Comparison of ENCODE assay signal across 17 cellular contexts in the genomic region with DNA sequence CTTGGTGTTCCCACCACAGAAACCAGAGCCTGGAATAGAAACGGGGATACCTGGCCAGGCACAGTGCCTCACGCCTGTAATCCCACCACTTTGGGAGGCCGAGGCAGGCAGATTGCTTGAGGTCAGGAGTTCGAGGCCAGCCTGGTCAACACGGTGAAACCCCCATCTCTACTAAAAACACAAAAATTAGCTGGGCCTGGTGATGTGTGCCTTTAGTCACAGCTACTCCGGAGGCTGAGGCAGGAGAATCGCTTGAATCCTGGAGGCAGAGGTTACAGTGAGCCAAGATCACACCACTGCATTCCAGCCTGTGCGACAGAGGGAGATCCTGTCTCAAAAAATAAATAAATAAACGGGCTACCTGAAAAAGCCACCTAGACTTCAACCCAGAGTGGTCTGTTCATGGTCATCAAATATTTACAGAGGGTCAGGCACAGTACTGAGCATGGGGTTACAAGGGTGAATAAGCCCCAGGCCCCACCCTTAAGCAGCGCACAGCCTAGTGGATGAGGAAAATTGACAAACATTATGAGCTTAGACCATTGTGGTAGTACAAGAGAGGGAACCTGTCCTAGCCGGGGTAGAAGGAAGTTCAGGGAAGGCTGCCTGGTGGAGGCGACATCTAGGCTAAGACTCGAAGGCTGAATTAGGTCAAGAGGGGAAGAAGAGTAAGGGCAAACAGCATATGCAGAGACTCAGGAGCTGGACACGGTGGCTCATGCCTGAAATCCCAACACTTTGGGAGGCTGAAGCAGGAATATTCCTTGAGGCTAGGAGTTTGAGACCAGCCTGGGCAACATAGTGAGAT. TPM values are rescaled to one million over a fixed set of nuclear protein-coding genes. Genes with fewer than 3 reads are reported as not detected.
DNase-seq lines count a peak whose midpoint lies in the region; ATAC-seq and TF ChIP-seq lines count a peak whose summit lies in the region.
"Had no signal": no experiment of that assay in that cellular context is flagged by ENCODE, and none has a peak within 500 bp of the region (broad histone marks: within the 10 kb centered on the region; RNA-seq: fewer than 3 reads in every experiment).

No MANE protein-coding gene starts in this region.

- no peak overlapping the region for H3K4me3 ChIP-seq in Caco-2 (ENCODE audit: low read depth, low read length)
- no peak overlapping the region for H3K4me3 ChIP-seq in adrenal gland

- DNase-seq in Caco-2 (peak; percentile 64 to 78), left colon (no peak), nephron progenitor cell (no peak), middle frontal gyrus (ENCODE audit: extremely low spot score, low spot score) (no peak), adrenal gland (no peak), SKM-1 (lab: John Stamatoyannopoulos, UW; ENCODE audit: unreplicated experiment) (no peak)
- DNase-seq in stimulated activated CD4-positive, alpha-beta T cell treated with anti-CD3 and anti-CD28 coated beads, Interleukin-4, amount 100 ng/mL, for 24 hours, result no peak
- DNase-seq: COR-L47, H9, KG1, NCI-H1436, NCI-H2029, NCI-H2171, NCI-H446 treated with DMSO at 0.1 percent for 48 hours had no signal

- H3K4me1 ChIP-seq in Caco-2 (peaks cover 38% of the 10 kb centered on the region), adrenal gland (replicated peaks in 1 of 2) (peaks cover 14 to 27% of the 10 kb centered on the region in 2 donors)

- no peaks in the 10 kb centered on the region for H3K27me3 Mint-ChIP-seq in Caco-2 (ENCODE audit: insufficient read depth, unreplicated experiment)
- H3K27me3 Mint-ChIP-seq in nephron progenitor cell (ENCODE audit: low read depth, poor library complexity), result no peaks in the 10 kb centered on the region

- intact Hi-C loops in Caco-2 (cut with micrococcal nuclease; ENCODE audit: unreplicated experiment), result no loop called here
- intact Hi-C loops in left colon (cut with DNase I, micrococcal nuclease), result no loop called here
- intact Hi-C loops in adrenal gland (cut with DNase I), result no loop called here

- H3K36me3 Mint-ChIP-seq in Caco-2 (ENCODE audit: insufficient read depth, unreplicated experiment) (peaks cover 5% of the 10 kb centered on the region), nephron progenitor cell (ENCODE audit: low read depth) (peaks cover 3% of the 10 kb centered on the region)

- H3K9me3 Mint-ChIP-seq in Caco-2 (ENCODE audit: unreplicated experiment) (no peaks in the 10 kb centered on the region), nephron progenitor cell (no peaks in the 10 kb centered on the region)
- H3K9me3 Mint-ChIP-seq: H9 had no signal

- H3K4me3 Mint-ChIP-seq in Caco-2 (ENCODE audit: unreplicated experiment), result no peak overlapping the region
- H3K4me3 Mint-ChIP-seq in nephron progenitor cell, result no peak overlapping the region
- H3K4me3 Mint-ChIP-seq: H9 had no signal

- H3K4me1 Mint-ChIP-seq in Caco-2 (ENCODE audit: low read depth, unreplicated experiment), result peaks cover 12% of the 10 kb centered on the region
- H3K4me1 Mint-ChIP-seq in nephron progenitor cell, result peaks cover 33% of the 10 kb centered on the region

- no peak overlapping the region for H3K27ac ChIP-seq in adrenal gland
- H3K27ac ChIP-seq: C4-2B had no signal

- no peak for TF ChIP-seq POLR2A in adrenal gland (IDR thresholded peaks at IDR 0.05)

- TF ChIP-seq CTCF in Caco-2 (IDR thresholded peaks at IDR 0.05; ENCODE audit: insufficient read depth in 1 of 2, low read depth in 1 of 2, low read length in 1 of 2, severe bottlenecking in 1 of 2, unreplicated experiment in 1 of 2) (no peak), nephron progenitor cell (IDR thresholded peaks at IDR 0.05) (no peak), adrenal gland (IDR thresholded peaks at IDR 0.05) (no peak)

- no TSS peak for BruUV-seq in Caco-2 (replicated peaks; lab: Mats Ljungman, UMichigan)

- CTCF ChIA-PET in Caco-2 (lab: Charles Lee), result interaction anchor here (0.6 to 2.9 kb wide), 9 partner anchors 17 to 384 kb away, joined by 3 to 17 read pairs (median 3); partner anchors contain the start of gene ZSWIM1

- POLR2A ChIA-PET in Caco-2 (lab: Charles Lee), result interaction anchor here (0.6 to 1.9 kb wide), 4 partner anchors 8 to 1527 kb away, joined by 3 to 9 read pairs (median 4); partner anchors contain the start of gene PCIF1

- WGBS in adrenal gland, 4 donors, result 81 to 86% (median 83%) methylated on average over 14 of the region's 14 CpGs

- no peaks in the 10 kb centered on the region for H3K27me3 ChIP-seq in Caco-2 (replicated peaks; ENCODE audit: control insufficient read depth, insufficient read depth, low read length)
- no peaks in the 10 kb centered on the region for H3K27me3 ChIP-seq in adrenal gland

- H3K27ac Mint-ChIP-seq in Caco-2 (ENCODE audit: unreplicated experiment), result peak overlapping the region; percentile 18
- H3K27ac Mint-ChIP-seq in nephron progenitor cell, result peak overlapping the region; percentile 69

- peak; percentile 41 for ATAC-seq in left colon
- ATAC-seq: Right ventricle myocardium inferior had no signal

- H3K9me3 ChIP-seq in Caco-2, result no peaks in the 10 kb centered on the region
- no peaks in the 10 kb centered on the region for H3K9me3 ChIP-seq in adrenal gland (replicated peaks in 1 of 3)

- H3K36me3 ChIP-seq in Caco-2 (ENCODE audit: control insufficient read depth, insufficient read depth, low read length) (no peaks in the 10 kb centered on the region), adrenal gland (replicated peaks in 1 of 2) (no peaks in the 10 kb centered on the region)

TF ChIP-seq in PFSK-1, 5 proteins besides CTCF, POLR2A, EP300 and RAD21:
- TF ChIP-seq FOXP2 (optimal IDR thresholded peaks at IDR 0.05; ENCODE audit: borderline replicate concordance, extremely low read depth, extremely low read length, insufficient read depth), result no peak
- TF ChIP-seq, protein P1, sequence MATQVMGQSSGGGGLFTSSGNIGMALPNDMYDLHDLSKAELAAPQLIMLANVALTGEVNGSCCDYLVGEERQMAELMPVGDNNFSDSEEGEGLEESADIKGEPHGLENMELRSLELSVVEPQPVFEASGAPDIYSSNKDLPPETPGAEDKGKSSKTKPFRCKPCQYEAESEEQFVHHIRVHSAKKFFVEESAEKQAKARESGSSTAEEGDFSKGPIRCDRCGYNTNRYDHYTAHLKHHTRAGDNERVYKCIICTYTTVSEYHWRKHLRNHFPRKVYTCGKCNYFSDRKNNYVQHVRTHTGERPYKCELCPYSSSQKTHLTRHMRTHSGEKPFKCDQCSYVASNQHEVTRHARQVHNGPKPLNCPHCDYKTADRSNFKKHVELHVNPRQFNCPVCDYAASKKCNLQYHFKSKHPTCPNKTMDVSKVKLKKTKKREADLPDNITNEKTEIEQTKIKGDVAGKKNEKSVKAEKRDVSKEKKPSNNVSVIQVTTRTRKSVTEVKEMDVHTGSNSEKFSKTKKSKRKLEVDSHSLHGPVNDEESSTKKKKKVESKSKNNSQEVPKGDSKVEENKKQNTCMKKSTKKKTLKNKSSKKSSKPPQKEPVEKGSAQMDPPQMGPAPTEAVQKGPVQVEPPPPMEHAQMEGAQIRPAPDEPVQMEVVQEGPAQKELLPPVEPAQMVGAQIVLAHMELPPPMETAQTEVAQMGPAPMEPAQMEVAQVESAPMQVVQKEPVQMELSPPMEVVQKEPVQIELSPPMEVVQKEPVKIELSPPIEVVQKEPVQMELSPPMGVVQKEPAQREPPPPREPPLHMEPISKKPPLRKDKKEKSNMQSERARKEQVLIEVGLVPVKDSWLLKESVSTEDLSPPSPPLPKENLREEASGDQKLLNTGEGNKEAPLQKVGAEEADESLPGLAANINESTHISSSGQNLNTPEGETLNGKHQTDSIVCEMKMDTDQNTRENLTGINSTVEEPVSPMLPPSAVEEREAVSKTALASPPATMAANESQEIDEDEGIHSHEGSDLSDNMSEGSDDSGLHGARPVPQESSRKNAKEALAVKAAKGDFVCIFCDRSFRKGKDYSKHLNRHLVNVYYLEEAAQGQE (IDR thresholded peaks at IDR 0.05; ENCODE audit: insufficient read depth in 1 of 2, low read depth in 2 of 2, low read length in 2 of 2), result no peak
- TF ChIP-seq TAF1 (IDR thresholded peaks at IDR 0.05; ENCODE audit: borderline replicate concordance, insufficient read depth, low read length), result no peak
- TF ChIP-seq POLR2AphosphoS5 (IDR thresholded peaks at IDR 0.05; ENCODE audit: low read depth, low read length), result 0 out of 2 replicates have a peak, but pooled peaks have one; percentile 23
- no peak for TF ChIP-seq SIN3A (IDR thresholded peaks at IDR 0.05; ENCODE audit: borderline replicate concordance, insufficient read depth, low read length)

RNA-seq across cellular contexts. Expression of gene PCIF1, which starts 7.2 kb away (rescaled TPM):
- total RNA-seq in Caco-2 (2022) (66.5 and 75.9 TPM in 2 replicates), left colon (10 to 100 TPM; 27.2 to 32.1 TPM), adrenal gland (10 to 100 TPM; 25.5 to 47.1 (median 40.6) TPM)
- polyA plus RNA-seq in PFSK-1 (2012; ENCODE audit: insufficient read length, low read depth), result 29.4 TPM
- 10 to 100 TPM; 20.6 to 36.4 (median 35.9) TPM for polyA plus RNA-seq in adrenal gland

RNA-seq across cellular contexts. Expression of gene PLTP, which starts 15.3 kb away (rescaled TPM):
- total RNA-seq in Caco-2 (2022) (39.6 and 42.6 TPM in 2 replicates), left colon (10 to 100 TPM; 14.7 to 49.5 TPM), adrenal gland (1,000 to 10,000 TPM in 2 of 8 donors, 100 to 1,000 TPM in 6; 225 to 1,158 (median 552) TPM)
- 8.6 TPM for polyA plus RNA-seq in PFSK-1 (2012; ENCODE audit: insufficient read length, low read depth)
- 100 to 1,000 TPM; 126 to 366 (median 157) TPM for polyA plus RNA-seq in adrenal gland

RNA-seq across cellular contexts. Expression of gene CTSA, which starts 36.1 kb away (rescaled TPM):
- 282 and 294 TPM in 2 replicates for total RNA-seq in Caco-2 (2022)
- 253 TPM for polyA plus RNA-seq in PFSK-1 (2012; ENCODE audit: insufficient read length, low read depth)
- total RNA-seq in left colon, result 100 to 1,000 TPM; 513 to 538 TPM
- 100 to 1,000 TPM; 306 to 776 (median 549) TPM for total RNA-seq in adrenal gland
- polyA plus RNA-seq in adrenal gland, result 100 to 1,000 TPM; 517 to 854 (median 731) TPM

RNA-seq across cellular contexts. Expression of gene NEURL2, which starts 36.3 kb away (rescaled TPM):
- total RNA-seq in Caco-2 (2022), result 12.6 TPM in 2 replicates
- polyA plus RNA-seq in PFSK-1 (2012; ENCODE audit: insufficient read length, low read depth), result 3.5 TPM
- total RNA-seq in left colon, result 1 to 10 TPM; 4.7 to 5.5 TPM
- total RNA-seq in adrenal gland, result 10 to 100 TPM in 6 of 8 donors, 1 to 10 TPM in 2; 6.0 to 36.4 (median 16.0) TPM
- 10 to 100 TPM in 1 of 3 donors, 1 to 10 TPM in 2; 1.0 to 19.1 (median 7.2) TPM for polyA plus RNA-seq in adrenal gland

RNA-seq across cellular contexts. Expression of gene SPATA25, which starts 39.9 kb away (rescaled TPM):
- total RNA-seq in Caco-2 (2022), result 6.7 and 7.3 TPM in 2 replicates
- 1.4 TPM for polyA plus RNA-seq in PFSK-1 (2012; ENCODE audit: insufficient read length, low read depth)
- total RNA-seq in left colon, result 1 to 10 TPM; 2.0 to 3.2 TPM
- total RNA-seq in adrenal gland, result 10 to 100 TPM in 1 of 8 donors, 1 to 10 TPM in 5, under 1 TPM in 1, not detected in 1; 0.35 to 12.5 (median 2.9) TPM
- 1 to 10 TPM in 1 of 3 donors, under 1 TPM in 2; 0.29 to 3.5 (median 0.57) TPM for polyA plus RNA-seq in adrenal gland

Comparison
In these comparisons a context has a peak if more than half of its experiments do, and no peak if none do; other contexts are left out.
1. DNase-seq: peak in Caco-2 (2 of 2); none in left colon (0 of 2), nephron progenitor cell (single experiment), middle frontal gyrus (single experiment), adrenal gland (0 of 7), SKM-1 (single experiment) and stimulated activated CD4-positive, alpha-beta T cell treated with anti-CD3 and anti-CD28 coated beads, Interleukin-4, amount 100 ng/mL, for 24 hours (single experiment).